ENCODE assay signal across 1 cellular context in genomic region chr17:7856840-7857723, GRCh38.
TF ChIP-seq lines count a peak whose summit lies in the region.

A gene with protein sequence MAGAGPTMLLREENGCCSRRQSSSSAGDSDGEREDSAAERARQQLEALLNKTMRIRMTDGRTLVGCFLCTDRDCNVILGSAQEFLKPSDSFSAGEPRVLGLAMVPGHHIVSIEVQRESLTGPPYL (minus strand): TSS chr17:7857559. CDS start chr17:7857463, 96 bp downstream.

TF ChIP-seq in HepG2, 621 proteins besides CTCF, POLR2A, EP300 and RAD21 (continued from another document and continues in another):
- TF ChIP-seq HNF1B (CRISPR knock-in tag; IDR thresholded peaks at IDR 0.05) (no peak), ZNF121 (CRISPR knock-in tag; IDR thresholded peaks at IDR 0.05) (no peak), ZNF720 (CRISPR knock-in tag; IDR thresholded peaks at IDR 0.05) (no peak), ZNF276 (CRISPR knock-in tag; IDR thresholded peaks at IDR 0.05; ENCODE audit: low read depth) (no peak), GABPA (IDR thresholded peaks at IDR 0.05; ENCODE audit: low read depth, low read length) (no peak), GABPA (CRISPR knock-in tag; IDR thresholded peaks at IDR 0.05; ENCODE audit: low read depth) (peak; percentile 63), ZNF256 (CRISPR knock-in tag; conservative IDR thresholded peaks at IDR 0.05) (0 out of 2 replicates have a peak, but pooled peaks have one; percentile 76), NFRKB (IDR thresholded peaks at IDR 0.05) (no peak), GATA4 (IDR thresholded peaks at IDR 0.05; ENCODE audit: borderline replicate concordance, low read depth) (no peak), NBN (conservative IDR thresholded peaks at IDR 0.05) (no peak), ZNF550 (CRISPR knock-in tag; IDR thresholded peaks at IDR 0.05; ENCODE audit: borderline replicate concordance) (no peak), MIER2 (CRISPR knock-in tag; IDR thresholded peaks at IDR 0.05) (no peak), ZC3H4 (CRISPR knock-in tag; IDR thresholded peaks at IDR 0.05; ENCODE audit: borderline replicate concordance) (no peak), ESRRA (CRISPR knock-in tag; IDR thresholded peaks at IDR 0.05; ENCODE audit: low read depth) (0 out of 2 replicates have a peak, but pooled peaks have one; percentile 26), ZNF335 (CRISPR knock-in tag; IDR thresholded peaks at IDR 0.05) (no peak), MTERF4 (CRISPR knock-in tag; IDR thresholded peaks at IDR 0.05) (no peak; the same call in 1 of the 2 replicates), KDM4B (CRISPR knock-in tag; IDR thresholded peaks at IDR 0.05) (0 out of 2 replicates have a peak, but pooled peaks have one; percentile 53), PAX8 (CRISPR knock-in tag; IDR thresholded peaks at IDR 0.05; ENCODE audit: borderline replicate concordance) (no peak), TBL1XR1 (IDR thresholded peaks at IDR 0.05; ENCODE audit: borderline replicate concordance, low read length, partially characterized antibody) (no peak), DMTF1 (CRISPR knock-in tag; IDR thresholded peaks at IDR 0.05) (no peak), RBFOX2 (IDR thresholded peaks at IDR 0.05; ENCODE audit: low read depth, low read length) (peak; percentile 84), ZNF746 (CRISPR knock-in tag; IDR thresholded peaks at IDR 0.05) (no peak), NCOA5 (CRISPR knock-in tag; IDR thresholded peaks at IDR 0.05) (no peak), ZNF562 (CRISPR knock-in tag; IDR thresholded peaks at IDR 0.05; ENCODE audit: borderline replicate concordance) (no peak), HMGA1 (CRISPR knock-in tag; conservative IDR thresholded peaks at IDR 0.05) (no peak), ZNF577 (CRISPR knock-in tag; IDR thresholded peaks at IDR 0.05; ENCODE audit: borderline replicate concordance, low read depth) (no peak), ZNF317 (CRISPR knock-in tag; IDR thresholded peaks at IDR 0.05) (peak; percentile 69), BORCS8-MEF2B (CRISPR knock-in tag; IDR thresholded peaks at IDR 0.05) (peak; percentile 36; the same call in 1 of the 2 replicates), MYNN (CRISPR knock-in tag; IDR thresholded peaks at IDR 0.05; ENCODE audit: low read depth) (no peak)
- TF ChIP-seq, protein P1, sequence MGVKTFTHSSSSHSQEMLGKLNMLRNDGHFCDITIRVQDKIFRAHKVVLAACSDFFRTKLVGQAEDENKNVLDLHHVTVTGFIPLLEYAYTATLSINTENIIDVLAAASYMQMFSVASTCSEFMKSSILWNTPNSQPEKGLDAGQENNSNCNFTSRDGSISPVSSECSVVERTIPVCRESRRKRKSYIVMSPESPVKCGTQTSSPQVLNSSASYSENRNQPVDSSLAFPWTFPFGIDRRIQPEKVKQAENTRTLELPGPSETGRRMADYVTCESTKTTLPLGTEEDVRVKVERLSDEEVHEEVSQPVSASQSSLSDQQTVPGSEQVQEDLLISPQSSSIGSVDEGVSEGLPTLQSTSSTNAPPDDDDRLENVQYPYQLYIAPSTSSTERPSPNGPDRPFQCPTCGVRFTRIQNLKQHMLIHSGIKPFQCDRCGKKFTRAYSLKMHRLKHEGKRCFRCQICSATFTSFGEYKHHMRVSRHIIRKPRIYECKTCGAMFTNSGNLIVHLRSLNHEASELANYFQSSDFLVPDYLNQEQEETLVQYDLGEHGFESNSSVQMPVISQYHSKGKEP (CRISPR knock-in tag; IDR thresholded peaks at IDR 0.05) = no peak
- TF ChIP-seq, protein P2, sequence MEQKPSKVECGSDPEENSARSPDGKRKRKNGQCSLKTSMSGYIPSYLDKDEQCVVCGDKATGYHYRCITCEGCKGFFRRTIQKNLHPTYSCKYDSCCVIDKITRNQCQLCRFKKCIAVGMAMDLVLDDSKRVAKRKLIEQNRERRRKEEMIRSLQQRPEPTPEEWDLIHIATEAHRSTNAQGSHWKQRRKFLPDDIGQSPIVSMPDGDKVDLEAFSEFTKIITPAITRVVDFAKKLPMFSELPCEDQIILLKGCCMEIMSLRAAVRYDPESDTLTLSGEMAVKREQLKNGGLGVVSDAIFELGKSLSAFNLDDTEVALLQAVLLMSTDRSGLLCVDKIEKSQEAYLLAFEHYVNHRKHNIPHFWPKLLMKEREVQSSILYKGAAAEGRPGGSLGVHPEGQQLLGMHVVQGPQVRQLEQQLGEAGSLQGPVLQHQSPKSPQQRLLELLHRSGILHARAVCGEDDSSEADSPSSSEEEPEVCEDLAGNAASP (CRISPR knock-in tag; IDR thresholded peaks at IDR 0.05; ENCODE audit: borderline replicate concordance) = 0 out of 2 replicates have a peak, but pooled peaks have one; percentile 21
- TF ChIP-seq, protein P3, sequence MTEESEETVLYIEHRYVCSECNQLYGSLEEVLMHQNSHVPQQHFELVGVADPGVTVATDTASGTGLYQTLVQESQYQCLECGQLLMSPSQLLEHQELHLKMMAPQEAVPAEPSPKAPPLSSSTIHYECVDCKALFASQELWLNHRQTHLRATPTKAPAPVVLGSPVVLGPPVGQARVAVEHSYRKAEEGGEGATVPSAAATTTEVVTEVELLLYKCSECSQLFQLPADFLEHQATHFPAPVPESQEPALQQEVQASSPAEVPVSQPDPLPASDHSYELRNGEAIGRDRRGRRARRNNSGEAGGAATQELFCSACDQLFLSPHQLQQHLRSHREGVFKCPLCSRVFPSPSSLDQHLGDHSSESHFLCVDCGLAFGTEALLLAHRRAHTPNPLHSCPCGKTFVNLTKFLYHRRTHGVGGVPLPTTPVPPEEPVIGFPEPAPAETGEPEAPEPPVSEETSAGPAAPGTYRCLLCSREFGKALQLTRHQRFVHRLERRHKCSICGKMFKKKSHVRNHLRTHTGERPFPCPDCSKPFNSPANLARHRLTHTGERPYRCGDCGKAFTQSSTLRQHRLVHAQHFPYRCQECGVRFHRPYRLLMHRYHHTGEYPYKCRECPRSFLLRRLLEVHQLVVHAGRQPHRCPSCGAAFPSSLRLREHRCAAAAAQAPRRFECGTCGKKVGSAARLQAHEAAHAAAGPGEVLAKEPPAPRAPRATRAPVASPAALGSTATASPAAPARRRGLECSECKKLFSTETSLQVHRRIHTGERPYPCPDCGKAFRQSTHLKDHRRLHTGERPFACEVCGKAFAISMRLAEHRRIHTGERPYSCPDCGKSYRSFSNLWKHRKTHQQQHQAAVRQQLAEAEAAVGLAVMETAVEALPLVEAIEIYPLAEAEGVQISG (CRISPR knock-in tag; IDR thresholded peaks at IDR 0.05) = peak; percentile 80
- TF ChIP-seq, protein P4, sequence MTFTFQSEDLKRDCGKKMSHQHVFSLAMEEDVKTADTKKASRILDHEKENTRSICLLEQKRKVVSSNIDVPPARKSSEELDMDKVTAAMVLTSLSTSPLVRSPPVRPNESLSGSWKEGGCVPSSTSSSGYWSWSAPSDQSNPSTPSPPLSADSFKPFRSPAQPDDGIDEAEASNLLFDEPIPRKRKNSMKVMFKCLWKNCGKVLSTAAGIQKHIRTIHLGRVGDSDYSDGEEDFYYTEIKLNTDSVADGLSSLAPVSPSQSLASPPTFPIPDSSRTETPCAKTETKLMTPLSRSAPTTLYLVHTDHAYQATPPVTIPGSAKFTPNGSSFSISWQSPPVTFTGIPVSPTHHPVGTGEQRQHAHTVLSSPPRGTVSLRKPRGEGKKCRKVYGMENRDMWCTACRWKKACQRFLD (CRISPR knock-in tag; IDR thresholded peaks at IDR 0.05; ENCODE audit: borderline replicate concordance) = 0 out of 2 replicates have a peak, but pooled peaks have one; percentile 41
- TF ChIP-seq, protein P5, sequence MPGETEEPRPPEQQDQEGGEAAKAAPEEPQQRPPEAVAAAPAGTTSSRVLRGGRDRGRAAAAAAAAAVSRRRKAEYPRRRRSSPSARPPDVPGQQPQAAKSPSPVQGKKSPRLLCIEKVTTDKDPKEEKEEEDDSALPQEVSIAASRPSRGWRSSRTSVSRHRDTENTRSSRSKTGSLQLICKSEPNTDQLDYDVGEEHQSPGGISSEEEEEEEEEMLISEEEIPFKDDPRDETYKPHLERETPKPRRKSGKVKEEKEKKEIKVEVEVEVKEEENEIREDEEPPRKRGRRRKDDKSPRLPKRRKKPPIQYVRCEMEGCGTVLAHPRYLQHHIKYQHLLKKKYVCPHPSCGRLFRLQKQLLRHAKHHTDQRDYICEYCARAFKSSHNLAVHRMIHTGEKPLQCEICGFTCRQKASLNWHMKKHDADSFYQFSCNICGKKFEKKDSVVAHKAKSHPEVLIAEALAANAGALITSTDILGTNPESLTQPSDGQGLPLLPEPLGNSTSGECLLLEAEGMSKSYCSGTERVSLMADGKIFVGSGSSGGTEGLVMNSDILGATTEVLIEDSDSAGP (CRISPR knock-in tag; IDR thresholded peaks at IDR 0.05; ENCODE audit: borderline replicate concordance) = peak; percentile 67; the same call in 1 of the 2 replicates
- TF ChIP-seq, protein P6, sequence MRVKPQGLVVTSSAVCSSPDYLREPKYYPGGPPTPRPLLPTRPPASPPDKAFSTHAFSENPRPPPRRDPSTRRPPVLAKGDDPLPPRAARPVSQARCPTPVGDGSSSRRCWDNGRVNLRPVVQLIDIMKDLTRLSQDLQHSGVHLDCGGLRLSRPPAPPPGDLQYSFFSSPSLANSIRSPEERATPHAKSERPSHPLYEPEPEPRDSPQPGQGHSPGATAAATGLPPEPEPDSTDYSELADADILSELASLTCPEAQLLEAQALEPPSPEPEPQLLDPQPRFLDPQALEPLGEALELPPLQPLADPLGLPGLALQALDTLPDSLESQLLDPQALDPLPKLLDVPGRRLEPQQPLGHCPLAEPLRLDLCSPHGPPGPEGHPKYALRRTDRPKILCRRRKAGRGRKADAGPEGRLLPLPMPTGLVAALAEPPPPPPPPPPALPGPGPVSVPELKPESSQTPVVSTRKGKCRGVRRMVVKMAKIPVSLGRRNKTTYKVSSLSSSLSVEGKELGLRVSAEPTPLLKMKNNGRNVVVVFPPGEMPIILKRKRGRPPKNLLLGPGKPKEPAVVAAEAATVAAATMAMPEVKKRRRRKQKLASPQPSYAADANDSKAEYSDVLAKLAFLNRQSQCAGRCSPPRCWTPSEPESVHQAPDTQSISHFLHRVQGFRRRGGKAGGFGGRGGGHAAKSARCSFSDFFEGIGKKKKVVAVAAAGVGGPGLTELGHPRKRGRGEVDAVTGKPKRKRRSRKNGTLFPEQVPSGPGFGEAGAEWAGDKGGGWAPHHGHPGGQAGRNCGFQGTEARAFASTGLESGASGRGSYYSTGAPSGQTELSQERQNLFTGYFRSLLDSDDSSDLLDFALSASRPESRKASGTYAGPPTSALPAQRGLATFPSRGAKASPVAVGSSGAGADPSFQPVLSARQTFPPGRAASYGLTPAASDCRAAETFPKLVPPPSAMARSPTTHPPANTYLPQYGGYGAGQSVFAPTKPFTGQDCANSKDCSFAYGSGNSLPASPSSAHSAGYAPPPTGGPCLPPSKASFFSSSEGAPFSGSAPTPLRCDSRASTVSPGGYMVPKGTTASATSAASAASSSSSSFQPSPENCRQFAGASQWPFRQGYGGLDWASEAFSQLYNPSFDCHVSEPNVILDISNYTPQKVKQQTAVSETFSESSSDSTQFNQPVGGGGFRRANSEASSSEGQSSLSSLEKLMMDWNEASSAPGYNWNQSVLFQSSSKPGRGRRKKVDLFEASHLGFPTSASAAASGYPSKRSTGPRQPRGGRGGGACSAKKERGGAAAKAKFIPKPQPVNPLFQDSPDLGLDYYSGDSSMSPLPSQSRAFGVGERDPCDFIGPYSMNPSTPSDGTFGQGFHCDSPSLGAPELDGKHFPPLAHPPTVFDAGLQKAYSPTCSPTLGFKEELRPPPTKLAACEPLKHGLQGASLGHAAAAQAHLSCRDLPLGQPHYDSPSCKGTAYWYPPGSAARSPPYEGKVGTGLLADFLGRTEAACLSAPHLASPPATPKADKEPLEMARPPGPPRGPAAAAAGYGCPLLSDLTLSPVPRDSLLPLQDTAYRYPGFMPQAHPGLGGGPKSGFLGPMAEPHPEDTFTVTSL (CRISPR knock-in tag; IDR thresholded peaks at IDR 0.05; ENCODE audit: borderline replicate concordance) = no peak
